19 cellular contexts compared by ENCODE assay signal in genomic region chr14:77967110-77967509, GRCh38.
A peak's percentile ranks its signal among the peaks of the same experiment; 100 is the strongest.
DNase-seq lines count a peak whose midpoint lies in the region; ATAC-seq, FAIRE-seq and TF ChIP-seq lines count a peak whose summit lies in the region.
"Had no signal": no experiment of that assay in that cellular context is flagged by ENCODE, and none has a peak within 500 bp of the region (broad histone marks: within the 10 kb centered on the region; RNA-seq: fewer than 3 reads in every experiment).

No MANE protein-coding gene starts in this region.

- H4K91ac ChIP-seq in IMR-90 (ENCODE audit: insufficient read depth, low read depth, low read length): no peak overlapping the region

- no peak overlapping the region for H3K27ac ChIP-seq in HepG2 (ENCODE audit: extremely low read length, insufficient read depth, low read length)
- no peak overlapping the region for H3K27ac ChIP-seq in right lobe of liver
- no peak overlapping the region for H3K27ac ChIP-seq in IMR-90 (ENCODE audit: insufficient read depth, low read length)
- H3K27ac ChIP-seq in suprapubic skin: no peak overlapping the region

- no peaks in the 10 kb centered on the region; a peak in 1 of 5 replicates for H3K27me3 ChIP-seq in HepG2 (ENCODE audit: control insufficient read depth in 1 of 2, insufficient read depth in 2 of 2, low read length in 2 of 2)
- H3K27me3 ChIP-seq in right lobe of liver: no peaks in the 10 kb centered on the region
- H3K27me3 ChIP-seq in IMR-90 (ENCODE audit: control insufficient read depth, insufficient read depth, low read length): peaks cover 2% of the 10 kb centered on the region; the same call in 1 of the 2 replicates
- H3K27me3 ChIP-seq in suprapubic skin: peaks cover 23% of the 10 kb centered on the region

- peaks cover 4% of the 10 kb centered on the region for H3K4me1 Mint-ChIP-seq in activated CD8-positive, alpha-beta T cell treated with anti-CD3 and anti-CD28 coated beads, Interleukin-2, amount 10 ng/mL, durations not matched to agents 7 days and 5 days (ENCODE audit: low read depth)
- no peaks in the 10 kb centered on the region for H3K4me1 Mint-ChIP-seq in activated CD8-positive, alpha-beta T cell treated with anti-CD3 and anti-CD28 coated beads for 36 hours (ENCODE audit: low read depth)

- no peak overlapping the region for H3K23ac ChIP-seq in IMR-90 (ENCODE audit: low read depth, low read length)

- H2BK5ac ChIP-seq in IMR-90 (ENCODE audit: low read depth, low read length, poor library complexity, severe bottlenecking): no peak overlapping the region

- DNase-seq in activated CD8-positive, alpha-beta T cell treated with anti-CD3 and anti-CD28 coated beads, Interleukin-2, amount 10 ng/mL, durations not matched to agents 7 days and 5 days: no peak
- DNase-seq in activated CD8-positive, alpha-beta T cell treated with anti-CD3 and anti-CD28 coated beads for 36 hours: no peak
- DNase-seq in HepG2 (ENCODE audit: low spot score) (no peak), right lobe of liver (no peak), IMR-90 (no peak), suprapubic skin (ENCODE audit: low spot score in 2 of 2) (no peak)
- DNase-seq: CD4-positive, alpha-beta T cell; CD8-positive, alpha-beta memory T cell; DMS 273 treated with DMSO at 0.1 percent for 48 hours; DMS79; EL; GDM1; H9 had no signal

- POLR2A ChIA-PET in activated CD8-positive, alpha-beta T cell treated with anti-CD3 and anti-CD28 coated beads, Interleukin-2, amount 10 ng/mL, durations not matched to agents 7 days and 5 days (lab: Charles Lee): no interaction called here
- POLR2A ChIA-PET in activated CD8-positive, alpha-beta T cell treated with anti-CD3 and anti-CD28 coated beads for 36 hours (lab: Charles Lee): no interaction called here
- POLR2A ChIA-PET in HepG2 (lab: Yijun Ruan, JAX) (no interaction called here), IMR-90 (lab: Charles Lee; ENCODE audit: unreplicated experiment) (no interaction called here)

- no peak overlapping the region for H3K4me3 ChIP-seq in HepG2 (replicated peaks in 1 of 3; ENCODE audit: insufficient read depth in 1 of 3, low read depth in 2 of 3, low read length in 3 of 3)
- no peak overlapping the region for H3K4me3 ChIP-seq in right lobe of liver
- no peak overlapping the region for H3K4me3 ChIP-seq in IMR-90 (ENCODE audit: insufficient read depth, low read depth, low read length)
- no peak overlapping the region for H3K4me3 ChIP-seq in suprapubic skin
- H3K4me3 ChIP-seq: GM12878 had no signal

- CTCF ChIA-PET in activated CD8-positive, alpha-beta T cell treated with anti-CD3 and anti-CD28 coated beads, Interleukin-2, amount 10 ng/mL, durations not matched to agents 7 days and 5 days (lab: Charles Lee): no interaction called here
- CTCF ChIA-PET in activated CD8-positive, alpha-beta T cell treated with anti-CD3 and anti-CD28 coated beads for 36 hours (lab: Charles Lee): no interaction called here
- CTCF ChIA-PET in HepG2 (lab: Yijun Ruan, JAX; ENCODE audit: low intra/inter-chr PET ratio, low total read pairs): no interaction called here
- CTCF ChIA-PET in IMR-90 (lab: Yijun Ruan, JAX): no interaction called here

- H2BK120ac ChIP-seq in IMR-90 (ENCODE audit: low read depth, low read length): no peak overlapping the region

- no peaks in the 10 kb centered on the region for H3K36me3 ChIP-seq in HepG2 (replicated peaks in 1 of 2; ENCODE audit: control insufficient read depth in 1 of 2, insufficient read depth in 2 of 2, low read length in 2 of 2)
- no peaks in the 10 kb centered on the region for H3K36me3 ChIP-seq in right lobe of liver
- no peaks in the 10 kb centered on the region for H3K36me3 ChIP-seq in IMR-90 (ENCODE audit: control insufficient read depth, insufficient read depth, low read length)
- no peaks in the 10 kb centered on the region for H3K36me3 ChIP-seq in suprapubic skin

- peaks cover 20% of the 10 kb centered on the region for H3K27me3 Mint-ChIP-seq in activated CD8-positive, alpha-beta T cell treated with anti-CD3 and anti-CD28 coated beads, Interleukin-2, amount 10 ng/mL, durations not matched to agents 7 days and 5 days (ENCODE audit: low read depth)
- peaks cover 25% of the 10 kb centered on the region for H3K27me3 Mint-ChIP-seq in activated CD8-positive, alpha-beta T cell treated with anti-CD3 and anti-CD28 coated beads for 36 hours

- no peaks in the 10 kb centered on the region for H3K9me3 ChIP-seq in HepG2 (ENCODE audit: low read length)
- H3K9me3 ChIP-seq in right lobe of liver: no peaks in the 10 kb centered on the region
- no peaks in the 10 kb centered on the region for H3K9me3 ChIP-seq in IMR-90 (ENCODE audit: control insufficient read depth, insufficient read depth, low read length)
- H3K9me3 ChIP-seq in suprapubic skin: no peaks in the 10 kb centered on the region

- H3K9ac ChIP-seq in HepG2 (ENCODE audit: insufficient read depth, low read depth, low read length) (no peak overlapping the region), IMR-90 (ENCODE audit: low read depth, low read length) (no peak overlapping the region)

- no peak overlapping the region for H3K27ac Mint-ChIP-seq in activated CD8-positive, alpha-beta T cell treated with anti-CD3 and anti-CD28 coated beads, Interleukin-2, amount 10 ng/mL, durations not matched to agents 7 days and 5 days
- H3K27ac Mint-ChIP-seq in activated CD8-positive, alpha-beta T cell treated with anti-CD3 and anti-CD28 coated beads for 36 hours: no peak overlapping the region
- H3K27ac Mint-ChIP-seq: CD4-positive, alpha-beta T cell; GM23338; H9 had no signal

- 0 out of 2 replicates have a peak, but pooled peaks cover 4% of the 10 kb centered on the region for H3K4me1 ChIP-seq in HepG2 (ENCODE audit: insufficient read depth, low read length)
- H3K4me1 ChIP-seq in right lobe of liver: no peaks in the 10 kb centered on the region
- no peaks in the 10 kb centered on the region for H3K4me1 ChIP-seq in IMR-90 (ENCODE audit: control insufficient read depth, insufficient read depth, low read length)
- H3K4me1 ChIP-seq in suprapubic skin: peaks cover 9% of the 10 kb centered on the region

- peak overlapping the region; percentile 8 for H2AK9ac ChIP-seq in IMR-90 (replicated peaks; ENCODE audit: low read depth, low read length, poor library complexity)

- BruUV-seq in HepG2 (replicated peaks; lab: Mats Ljungman, UMichigan) (no TSS peak), IMR-90 (replicated peaks; lab: Mats Ljungman, UMichigan) (no TSS peak)

- no peak overlapping the region for H4K8ac ChIP-seq in IMR-90 (ENCODE audit: low read depth in 2 of 2, low read length in 2 of 2)

- H4K20me1 ChIP-seq in HepG2 (ENCODE audit: insufficient read depth, low read length) (no peaks in the 10 kb centered on the region), IMR-90 (ENCODE audit: insufficient read depth, low read length) (no peaks in the 10 kb centered on the region)

- no peak for ATAC-seq in activated CD8-positive, alpha-beta T cell treated with anti-CD3 and anti-CD28 coated beads, Interleukin-2, amount 10 ng/mL, durations not matched to agents 7 days and 5 days
- no peak for ATAC-seq in activated CD8-positive, alpha-beta T cell treated with anti-CD3 and anti-CD28 coated beads for 36 hours
- no peak for ATAC-seq in HepG2
- no peak for ATAC-seq in right lobe of liver
- ATAC-seq in IMR-90 (ENCODE audit: low read depth): no peak
- no peak for ATAC-seq in HG03175 (IDR thresholded peaks at IDR 0.05; ENCODE audit: unreplicated experiment)
- ATAC-seq: HCT116 had no signal

- no peak overlapping the region for H3K18ac ChIP-seq in IMR-90 (ENCODE audit: low read depth, low read length)

- no peaks in the 10 kb centered on the region for H3K9me3 Mint-ChIP-seq in activated CD8-positive, alpha-beta T cell treated with anti-CD3 and anti-CD28 coated beads, Interleukin-2, amount 10 ng/mL, durations not matched to agents 7 days and 5 days (ENCODE audit: insufficient read depth)
- no peaks in the 10 kb centered on the region for H3K9me3 Mint-ChIP-seq in activated CD8-positive, alpha-beta T cell treated with anti-CD3 and anti-CD28 coated beads for 36 hours
- H3K9me3 Mint-ChIP-seq: CD4-positive, alpha-beta T cell; CD8-positive, alpha-beta memory T cell; GM23338; H9 had no signal

- dilution Hi-C loops in IMR-90 (cut with HindIII; ENCODE audit: low sequenced_read_pairs, unreplicated experiment): no loop called here

- intact Hi-C loops in activated CD8-positive, alpha-beta T cell treated with anti-CD3 and anti-CD28 coated beads for 36 hours (cut with micrococcal nuclease): no loop called here
- intact Hi-C loops in HepG2 (cut with micrococcal nuclease; ENCODE audit: unreplicated experiment) (no loop called here), right lobe of liver (cut with DNase I) (no loop called here), IMR-90 (cut with micrococcal nuclease) (no loop called here)

- in situ Hi-C loops in HepG2 (cut with HindIII; ENCODE audit: extremely low pct_ligation_motif_present, low pct_unique_long_range_greater_than_20kb) (no loop called here), IMR-90 (cut with MboI; ENCODE audit: low sequenced_read_pairs) (no loop called here)

- peak overlapping the region; percentile 59 for H3K4me3 Mint-ChIP-seq in activated CD8-positive, alpha-beta T cell treated with anti-CD3 and anti-CD28 coated beads, Interleukin-2, amount 10 ng/mL, durations not matched to agents 7 days and 5 days
- H3K4me3 Mint-ChIP-seq in activated CD8-positive, alpha-beta T cell treated with anti-CD3 and anti-CD28 coated beads for 36 hours: no peak overlapping the region
- H3K4me3 Mint-ChIP-seq: CD4-positive, alpha-beta T cell; CD8-positive, alpha-beta memory T cell had no signal

- no peak overlapping the region for H3K4ac ChIP-seq in IMR-90 (ENCODE audit: low read depth, low read length)

- H3K9me1 ChIP-seq in IMR-90 (ENCODE audit: insufficient read depth, low read length): no peaks in the 10 kb centered on the region

- H3K14ac ChIP-seq in IMR-90 (replicated peaks; ENCODE audit: low read depth, low read length): no peak overlapping the region

- H2BK15ac ChIP-seq in IMR-90 (ENCODE audit: low read depth, low read length): no peak overlapping the region

- TF ChIP-seq POLR2A in HepG2 (IDR thresholded peaks at IDR 0.05; ENCODE audit: insufficient read depth in 1 of 2, low read depth in 2 of 2, low read length in 2 of 2) (no peak), right lobe of liver (IDR thresholded peaks at IDR 0.05) (no peak), IMR-90 (IDR thresholded peaks at IDR 0.05; ENCODE audit: low read depth, low read length) (no peak), suprapubic skin (IDR thresholded peaks at IDR 0.05) (no peak)

- H2AFZ ChIP-seq in HepG2 (ENCODE audit: low read length): no peak overlapping the region
- no peak overlapping the region for H2AFZ ChIP-seq in IMR-90 (replicated peaks; ENCODE audit: low read length, poor library complexity)

- TF ChIP-seq EP300 in HepG2 (IDR thresholded peaks at IDR 0.05; ENCODE audit: low read depth in 2 of 2, low read length in 2 of 2) (no peak), HepG2 (CRISPR knock-in tag; IDR thresholded peaks at IDR 0.05; ENCODE audit: borderline replicate concordance) (no peak), suprapubic skin (IDR thresholded peaks at IDR 0.05) (no peak)

- TF ChIP-seq RAD21 in HepG2 (CRISPR knock-in tag; IDR thresholded peaks at IDR 0.05) (no peak), IMR-90 (IDR thresholded peaks at IDR 0.05; ENCODE audit: low read length) (no peak)

- no peak for TF ChIP-seq CTCF in activated CD8-positive, alpha-beta T cell treated with anti-CD3 and anti-CD28 coated beads for 36 hours (IDR thresholded peaks at IDR 0.05)
- TF ChIP-seq CTCF in HepG2 (CRISPR knock-in tag; IDR thresholded peaks at IDR 0.05) (no peak), right lobe of liver (IDR thresholded peaks at IDR 0.05) (no peak), IMR-90 (conservative IDR thresholded peaks at IDR 0.05; ENCODE audit: low read depth, low read length) (no peak), suprapubic skin (IDR thresholded peaks at IDR 0.05) (no peak)

- H2BK20ac ChIP-seq in IMR-90 (ENCODE audit: low read depth, low read length): no peak overlapping the region

- no peak overlapping the region for H3K56ac ChIP-seq in IMR-90 (ENCODE audit: extremely low read depth, insufficient read depth, low read length)

- no peak overlapping the region for H4K5ac ChIP-seq in IMR-90 (ENCODE audit: low read depth, low read length)

- WGBS in HepG2 (ENCODE audit: low lambda C conversion rate): no CpG with 5 or more reads among the region's 1 CpG
- 86% methylated on average over 1 of the region's 1 CpG for WGBS in right lobe of liver (ENCODE audit: insufficient coverage, low coverage, low lambda C conversion rate, missing lambda C conversion rate)
- no CpG with 5 or more reads among the region's 1 CpG for WGBS in IMR-90 (ENCODE audit: extremely low coverage in 2 of 2, insufficient read length in 1 of 2), 2 experiments
- 100% methylated on average over 1 of the region's 1 CpG for WGBS in suprapubic skin

- H3K36me3 Mint-ChIP-seq in activated CD8-positive, alpha-beta T cell treated with anti-CD3 and anti-CD28 coated beads, Interleukin-2, amount 10 ng/mL, durations not matched to agents 7 days and 5 days (ENCODE audit: low read depth): no peaks in the 10 kb centered on the region
- H3K36me3 Mint-ChIP-seq in activated CD8-positive, alpha-beta T cell treated with anti-CD3 and anti-CD28 coated beads for 36 hours (ENCODE audit: low read depth): no peaks in the 10 kb centered on the region
- H3K36me3 Mint-ChIP-seq: CD14-positive monocyte; CD8-positive, alpha-beta memory T cell had no signal

- no peak overlapping the region for H3K4me2 ChIP-seq in HepG2 (ENCODE audit: low read depth, low read length)
- no peak overlapping the region for H3K4me2 ChIP-seq in IMR-90 (ENCODE audit: low read depth, low read length)
- H3K4me2 ChIP-seq: GM23338 had no signal

- no peaks in the 10 kb centered on the region for H3K79me2 ChIP-seq in HepG2 (ENCODE audit: insufficient read depth, low read length)

- H3K79me1 ChIP-seq in IMR-90 (ENCODE audit: low read depth in 1 of 2, low read length in 2 of 2): no peaks in the 10 kb centered on the region

- H2AK5ac ChIP-seq in IMR-90 (ENCODE audit: low read depth, low read length): no peak overlapping the region

- no peak for FAIRE-seq in HepG2 (lab: Jason Lieb, UNC)
- FAIRE-seq: D721Med, GM12878 had no signal
